ENCODE assay signal across 25 cellular contexts in genomic region chr1:95028954-95029353, GRCh38. TPM values are rescaled to one million over a fixed set of nuclear protein-coding genes. Genes with fewer than 3 reads are reported as not detected.
A peak's percentile ranks its signal among the peaks of the same experiment; 100 is the strongest.
DNase-seq lines count a peak whose midpoint lies in the region; ATAC-seq, FAIRE-seq and TF ChIP-seq lines count a peak whose summit lies in the region.
"Had no signal": no experiment of that assay in that cellular context is flagged by ENCODE, and none has a peak within 500 bp of the region (broad histone marks: within the 10 kb centered on the region; RNA-seq: fewer than 3 reads in every experiment).

No MANE protein-coding gene starts in this region.

- ATAC-seq in K562 = no peak
- ATAC-seq: A549 had no signal

- no TSS peak for BruUV-seq in K562 (replicated peaks; lab: Mats Ljungman, UMichigan)

- no peaks in the 10 kb centered on the region for H3K27me3 Mint-ChIP-seq in activated CD4-positive, alpha-beta memory T cell treated with anti-CD3 and anti-CD28 coated beads for 36 hours
- H3K27me3 Mint-ChIP-seq in activated CD4-positive, alpha-beta memory T cell treated with anti-CD3 and anti-CD28 coated beads, Interleukin-2, amount 10 ng/mL, durations not matched to agents 7 days and 5 days = no peaks in the 10 kb centered on the region
- H3K27me3 Mint-ChIP-seq: CD4-positive, alpha-beta T cell; CD8-positive, alpha-beta memory T cell had no signal

- TF ChIP-seq POLR2A in K562 (conservative IDR thresholded peaks at IDR 0.05) = no peak

- no peak overlapping the region for H3K4me2 ChIP-seq in K562 (ENCODE audit: insufficient read depth, low read length)
- H3K4me2 ChIP-seq: A549; BLaER1 treated with 17β-estradiol and CSF1 and Interleukin-3, amounts not matched to agents 10 nM and 100 nM had no signal

- no peak overlapping the region for H3K4me3 ChIP-seq in HEK293 (ENCODE audit: low read depth, low read length)
- no peak overlapping the region for H3K4me3 ChIP-seq in K562
- H3K4me3 ChIP-seq: A549; BLaER1 treated with 17β-estradiol and CSF1 and Interleukin-3, amounts not matched to agents 10 nM and 100 nM; HAP-1 had no signal

- H3K4me1 Mint-ChIP-seq in activated CD4-positive, alpha-beta memory T cell treated with anti-CD3 and anti-CD28 coated beads for 36 hours (ENCODE audit: low read depth) = no peaks in the 10 kb centered on the region
- no peaks in the 10 kb centered on the region for H3K4me1 Mint-ChIP-seq in activated CD4-positive, alpha-beta memory T cell treated with anti-CD3 and anti-CD28 coated beads, Interleukin-2, amount 10 ng/mL, durations not matched to agents 7 days and 5 days
- H3K4me1 Mint-ChIP-seq: CD14-positive monocyte; CD8-positive, alpha-beta memory T cell had no signal

- no peaks in the 10 kb centered on the region for H3K27me3 ChIP-seq in K562 (ENCODE audit: control insufficient read depth in 2 of 2, insufficient read depth in 2 of 2, low read length in 2 of 2)
- H3K27me3 ChIP-seq: BE2C; BLaER1 treated with 17β-estradiol and CSF1 and Interleukin-3, amounts not matched to agents 10 nM and 100 nM had no signal

- no peaks in the 10 kb centered on the region for H3K79me2 ChIP-seq in K562 (ENCODE audit: control insufficient read depth, insufficient read depth, low read length)

- H3K27ac ChIP-seq in HEK293 (ENCODE audit: extremely low read depth, low read depth, low read length) = no peak overlapping the region
- H3K27ac ChIP-seq in K562 (ENCODE audit: extremely low read depth, low read depth, low read length) = no peak overlapping the region
- H3K27ac ChIP-seq: A549; BLaER1 treated with 17β-estradiol and CSF1 and Interleukin-3, amounts not matched to agents 10 nM and 100 nM had no signal

- no peak for TF ChIP-seq EP300 in K562 (IDR thresholded peaks at IDR 0.05; ENCODE audit: low read length)

- TF ChIP-seq CTCF in HEK293 (tag by site-specific recombination; IDR thresholded peaks at IDR 0.05) (no peak), K562 (IDR thresholded peaks at IDR 0.05 in 2 of 3, conservative IDR thresholded peaks at IDR 0.05 in 1 of 3; ENCODE audit: insufficient read depth in 2 of 3, low read depth in 1 of 3, low read length in 3 of 3) (no peak)

- in situ Hi-C loops in K562 (cut with MboI) = no loop called here

- TF ChIP-seq RAD21 in K562 (CRISPR knock-in tag; conservative IDR thresholded peaks at IDR 0.05 in 1 of 2, IDR thresholded peaks at IDR 0.05 in 1 of 2) = no peak

- no peak for FAIRE-seq in K562 (lab: Jason Lieb, UNC)
- FAIRE-seq: A549, D721Med, GM12891, GM18507, H54 had no signal

- no peaks in the 10 kb centered on the region for H4K20me1 ChIP-seq in K562 (replicated peaks; ENCODE audit: control insufficient read depth, insufficient read depth, low read length)
- H4K20me1 ChIP-seq: BLaER1 treated with 17β-estradiol and CSF1 and Interleukin-3, amounts not matched to agents 10 nM and 100 nM had no signal

- peaks cover 0 to 10% of the 10 kb centered on the region in 2 experiments; a peak in 2 of 3 replicates for H3K36me3 ChIP-seq in HEK293 (ENCODE audit: control insufficient read depth in 2 of 2, insufficient read depth in 1 of 2, low read length in 2 of 2)
- H3K36me3 ChIP-seq in K562 (ENCODE audit: control insufficient read depth, insufficient read depth, low read length) = no peaks in the 10 kb centered on the region
- H3K36me3 ChIP-seq: BE2C had no signal

- no peak overlapping the region for H3K9ac ChIP-seq in K562 (ENCODE audit: insufficient read depth in 1 of 2, low read depth in 2 of 2, low read length in 2 of 2)
- H3K9ac ChIP-seq: BLaER1 treated with 17β-estradiol and CSF1 and Interleukin-3, amounts not matched to agents 10 nM and 100 nM had no signal

- intact Hi-C loops in activated CD4-positive, alpha-beta memory T cell treated with anti-CD3 and anti-CD28 coated beads for 36 hours (cut with micrococcal nuclease) = no loop called here
- intact Hi-C loops in K562 (cut with micrococcal nuclease) = no loop called here

- DNase-seq in activated CD4-positive, alpha-beta memory T cell treated with anti-CD3 and anti-CD28 coated beads for 36 hours = peak; percentile 12
- no peak for DNase-seq in activated CD4-positive, alpha-beta memory T cell treated with anti-CD3 and anti-CD28 coated beads, Interleukin-2, amount 10 ng/mL, durations not matched to agents 7 days and 5 days
- no peak for DNase-seq in K562 (ENCODE audit: extremely low read depth in 1 of 4, low spot score in 3 of 4)
- DNase-seq in EL = no peak
- no peak for DNase-seq in NCI-H446 treated with DMSO at 0.1 percent for 48 hours (lab: John Stamatoyannopoulos, UW)
- no peak for DNase-seq in NCI-H1436 treated with DMSO at 0.1 percent for 48 hours (lab: John Stamatoyannopoulos, UW)
- DNase-seq: 8988T; ACHN; AML-193; BE2C; CD4-positive, alpha-beta T cell; CD8-positive, alpha-beta memory T cell; DMS 273 treated with DMSO at 0.1 percent for 48 hours; DMS79; GF-D8; GOT3 had no signal

- no peaks in the 10 kb centered on the region for H3K9me3 ChIP-seq in HEK293 (ENCODE audit: control insufficient read depth, insufficient read depth, low read depth, low read length)
- H3K9me3 ChIP-seq in K562 (replicated peaks; ENCODE audit: control insufficient read depth, insufficient read depth, low read depth, low read length) = no peaks in the 10 kb centered on the region
- H3K9me3 ChIP-seq: A549, BE2C had no signal

- H3K9me3 Mint-ChIP-seq in activated CD4-positive, alpha-beta memory T cell treated with anti-CD3 and anti-CD28 coated beads for 36 hours = peaks cover 8% of the 10 kb centered on the region
- peaks cover 3% of the 10 kb centered on the region for H3K9me3 Mint-ChIP-seq in activated CD4-positive, alpha-beta memory T cell treated with anti-CD3 and anti-CD28 coated beads, Interleukin-2, amount 10 ng/mL, durations not matched to agents 7 days and 5 days
- H3K9me3 Mint-ChIP-seq: CD8-positive, alpha-beta memory T cell had no signal

- no peaks in the 10 kb centered on the region for H3K9me1 ChIP-seq in K562 (ENCODE audit: control insufficient read depth, insufficient read depth, low read length)

- CTCF ChIA-PET in activated CD4-positive, alpha-beta memory T cell treated with anti-CD3 and anti-CD28 coated beads for 36 hours (lab: Charles Lee) = interaction anchor here (0.7 to 0.8 kb wide), 2 partner anchors 14 to 175 kb away, joined by 3 to 4 read pairs; no protein-coding TSS in a partner anchor
- CTCF ChIA-PET in activated CD4-positive, alpha-beta memory T cell treated with anti-CD3 and anti-CD28 coated beads, Interleukin-2, amount 10 ng/mL, durations not matched to agents 7 days and 5 days (lab: Charles Lee) = no interaction called here
- CTCF ChIA-PET in HEK293 (lab: Yijun Ruan, JAX) (interaction anchor here (0.5 to 1.3 kb wide), 4 partner anchors 14 to 488 kb away, joined by 3 to 4 read pairs (median 3); no protein-coding TSS in a partner anchor), K562 (lab: Yijun Ruan, JAX; ENCODE audit: low intra/inter-chr PET ratio) (no interaction called here)

- no peak overlapping the region for H2AFZ ChIP-seq in K562 (ENCODE audit: low read depth, low read length)

- H3K4me1 ChIP-seq in HEK293 (ENCODE audit: control insufficient read depth, insufficient read depth, low read length) = no peaks in the 10 kb centered on the region
- no peaks in the 10 kb centered on the region for H3K4me1 ChIP-seq in K562 (replicated peaks in 1 of 2; ENCODE audit: control insufficient read depth in 2 of 2, insufficient read depth in 2 of 2, low read length in 2 of 2)
- H3K4me1 ChIP-seq: BE2C; BLaER1 treated with 17β-estradiol and CSF1 and Interleukin-3, amounts not matched to agents 10 nM and 100 nM had no signal

- H3K4me3 Mint-ChIP-seq in activated CD4-positive, alpha-beta memory T cell treated with anti-CD3 and anti-CD28 coated beads for 36 hours = no peak overlapping the region
- H3K4me3 Mint-ChIP-seq in activated CD4-positive, alpha-beta memory T cell treated with anti-CD3 and anti-CD28 coated beads, Interleukin-2, amount 10 ng/mL, durations not matched to agents 7 days and 5 days = no peak overlapping the region
- H3K4me3 Mint-ChIP-seq: CD14-positive monocyte; CD4-positive, alpha-beta T cell; CD8-positive, alpha-beta memory T cell had no signal

- POLR2A ChIA-PET in activated CD4-positive, alpha-beta memory T cell treated with anti-CD3 and anti-CD28 coated beads for 36 hours (lab: Charles Lee) = no interaction called here
- POLR2A ChIA-PET in activated CD4-positive, alpha-beta memory T cell treated with anti-CD3 and anti-CD28 coated beads, Interleukin-2, amount 10 ng/mL, durations not matched to agents 7 days and 5 days (lab: Charles Lee) = no interaction called here
- POLR2A ChIA-PET in HEK293 (lab: Yijun Ruan, JAX) (no interaction called here), K562 (lab: Yijun Ruan, JAX) (no interaction called here)

- peaks cover 18% of the 10 kb centered on the region for H3K36me3 Mint-ChIP-seq in activated CD4-positive, alpha-beta memory T cell treated with anti-CD3 and anti-CD28 coated beads for 36 hours
- H3K36me3 Mint-ChIP-seq in activated CD4-positive, alpha-beta memory T cell treated with anti-CD3 and anti-CD28 coated beads, Interleukin-2, amount 10 ng/mL, durations not matched to agents 7 days and 5 days (ENCODE audit: low read depth) = no peaks in the 10 kb centered on the region

- no peak overlapping the region for H3K27ac Mint-ChIP-seq in activated CD4-positive, alpha-beta memory T cell treated with anti-CD3 and anti-CD28 coated beads for 36 hours
- no peak overlapping the region for H3K27ac Mint-ChIP-seq in activated CD4-positive, alpha-beta memory T cell treated with anti-CD3 and anti-CD28 coated beads, Interleukin-2, amount 10 ng/mL, durations not matched to agents 7 days and 5 days
- H3K27ac Mint-ChIP-seq: CD14-positive monocyte; CD4-positive, alpha-beta T cell; CD8-positive, alpha-beta memory T cell had no signal

RNA-seq across cellular contexts. Expression of gene ALG14, which starts 43.8 kb away (rescaled TPM):
- total RNA-seq in activated CD4-positive, alpha-beta memory T cell treated with anti-CD3 and anti-CD28 coated beads for 36 hours = 1 to 10 TPM; 4.3 to 4.4 TPM
- 1 to 10 TPM; 2.4 to 2.7 TPM for total RNA-seq in activated CD4-positive, alpha-beta memory T cell treated with anti-CD3 and anti-CD28 coated beads, Interleukin-2, amount 10 ng/mL, durations not matched to agents 7 days and 5 days
- 1.6 and 2.1 TPM in 2 replicates for total RNA-seq in K562 (2011; cell fraction: chromatin; rRNA removed; ENCODE audit: low replicate concordance)
- total RNA-seq in K562 (2011; cell fraction: nucleolus; rRNA removed) = 1.2 and 3.7 TPM in 2 replicates
- total RNA-seq in K562 (2011; cell fraction: nucleoplasm; rRNA removed) = 3.2 and 4.2 TPM in 2 replicates
- total RNA-seq in K562 (2014; rRNA removed) = 1.8 and 2.8 TPM in 2 replicates
- 3.9 and 6.8 TPM in 2 replicates for total RNA-seq in K562 (2014; rRNA removed; fragmentation: Illumina TruSeq; extraction: Trizol)
- total RNA-seq in K562 (2015; rRNA removed; fragmentation: Illumina TruSeq; extraction: Trizol) = 2.6 and 3.3 TPM in 2 replicates
- total RNA-seq in K562 (2021) = 6.1 and 8.6 TPM in 2 replicates
- 2.8 and 2.9 TPM in 2 replicates for polyA plus RNA-seq in K562 (2011; rRNA removed)
- polyA plus RNA-seq in K562 (2011; cell fraction: cytosol; rRNA removed) = 1.3 and 2.0 TPM in 2 replicates
- polyA plus RNA-seq in K562 (2011; cell fraction: nucleus; rRNA removed) = 0.94 and 1.3 TPM in 2 replicates
- polyA plus RNA-seq in K562 (2012) = 3.3 and 4.6 TPM in 2 replicates
- polyA plus RNA-seq in K562 (2014; fragmentation: Illumina TruSeq; extraction: Trizol) = 4.7 and 4.9 TPM in 2 replicates
- polyA plus RNA-seq in K562 (2014; fragmentation: Nextera tagmentation; extraction: Ambion mirVana) = 10 to 100 TPM; 14.9 to 16.2 TPM
- 2.2 and 2.8 TPM in 2 replicates for polyA plus RNA-seq in K562 (2014; rRNA removed)
- 1.6 and 2.0 TPM in 2 replicates for polyA minus RNA-seq in K562 (2011; rRNA and poly(A)+ RNA removed)
- polyA minus RNA-seq in K562 (2011; cell fraction: cytosol; rRNA and poly(A)+ RNA removed) = 1.4 and 12.8 TPM in 2 replicates
- 1.5 and 4.4 TPM in 2 replicates for polyA minus RNA-seq in K562 (2011; cell fraction: nucleus; rRNA and poly(A)+ RNA removed)

Comparison
In these comparisons a context has a peak if more than half of its experiments do, and no peak if none do; other contexts are left out.
1. CTCF ChIA-PET loops: an anchor here in activated CD4-positive, alpha-beta memory T cell treated with anti-CD3 and anti-CD28 coated beads for 36 hours (0.7 to 0.8 kb wide) and HEK293 (0.5 to 1.3 kb wide); none called in activated CD4-positive, alpha-beta memory T cell treated with anti-CD3 and anti-CD28 coated beads, Interleukin-2, amount 10 ng/mL, durations not matched to agents 7 days and 5 days and K562.